27 cellular contexts compared by ENCODE assay signal in the genomic region with DNA sequence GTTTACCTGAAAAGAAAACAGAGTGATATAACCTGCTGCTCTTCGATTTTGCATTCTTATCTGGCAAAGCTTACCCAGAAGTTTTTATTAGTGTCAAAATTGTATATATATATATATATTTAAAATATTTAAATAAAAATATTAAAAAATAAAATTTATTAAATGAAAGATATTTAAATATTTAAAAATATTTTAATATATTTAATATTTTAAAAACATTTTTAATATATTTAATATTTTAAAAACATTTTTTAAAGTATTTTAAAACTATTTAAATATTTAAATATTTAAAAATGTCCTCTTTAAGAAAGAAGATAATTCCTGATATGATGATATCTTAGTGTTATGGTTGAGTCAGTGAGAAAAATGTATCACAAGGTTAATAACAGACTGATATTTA.
"Had no signal": no experiment of that assay in that cellular context is flagged by ENCODE, and none has a peak within 500 bp of the region (broad histone marks: within the 10 kb centered on the region; RNA-seq: fewer than 3 reads in every experiment).

No MANE protein-coding gene starts in this region.

- H3K27me3 Mint-ChIP-seq: naive B cell; progenitor cell of endocrine pancreas; stimulated activated naive B cell treated with anti-CD40 and anti-IgM and Interleukin-4, amounts not matched to agents 10 μg/mL and 1 μg/mL and 100 μg/mL, for 72 hours had no signal

- H3K4me2 ChIP-seq: neural progenitor cell had no signal

- H3K27ac Mint-ChIP-seq: mesothelial cell of epicardium; naive B cell; natural killer cell; nephron progenitor cell; neural progenitor cell; progenitor cell of endocrine pancreas; stimulated activated naive B cell treated with anti-CD40 and anti-IgM and Interleukin-4, amounts not matched to agents 10 μg/mL and 1 μg/mL and 100 μg/mL, for 72 hours had no signal

- H3K4me1 ChIP-seq: left ventricle myocardium inferior, neural progenitor cell, right atrium auricular region, right lobe of liver, stomach, testis, thyroid gland, transverse colon, upper lobe of right lung had no signal

- H3K27me3 ChIP-seq: neural progenitor cell, neutrophil, right atrium auricular region, right lobe of liver, stomach, testis, thyroid gland, transverse colon, upper lobe of right lung had no signal

- H3K9me3 Mint-ChIP-seq: mesothelial cell of epicardium; nephron progenitor cell; neural progenitor cell; stimulated activated naive B cell treated with anti-CD40 and anti-IgM and Interleukin-4, amounts not matched to agents 10 μg/mL and 1 μg/mL and 100 μg/mL, for 72 hours had no signal

- H3K9ac ChIP-seq: neural progenitor cell had no signal

- H3K4me3 Mint-ChIP-seq: mesothelial cell of epicardium; naive B cell; natural killer cell; nephron progenitor cell; neural progenitor cell; stimulated activated naive B cell treated with anti-CD40 and anti-IgM and Interleukin-4, amounts not matched to agents 10 μg/mL and 1 μg/mL and 100 μg/mL, for 72 hours had no signal

- FAIRE-seq: islet of Langerhans, urothelium cell line had no signal

- H3K4me3 ChIP-seq: left ventricle myocardium inferior, lung, neural progenitor cell, right atrium auricular region, right lobe of liver, stomach, testis, thyroid gland, transverse colon, upper lobe of right lung had no signal

- ATAC-seq: natural killer cell; right lobe of liver; stimulated activated naive B cell treated with anti-CD40 and anti-IgM and Interleukin-4, amounts not matched to agents 10 μg/mL and 1 μg/mL and 100 μg/mL, for 72 hours; stimulated activated naive CD8-positive, alpha-beta T cell treated with anti-CD3 and anti-CD28 coated beads, Interleukin-15, Interleukin-2, amounts not matched to agents 100 U/mL and 50 U/mL, for 24 hours; upper lobe of right lung had no signal

- H3K4me1 Mint-ChIP-seq: naive B cell; natural killer cell; nephron progenitor cell; neural progenitor cell; stimulated activated naive B cell treated with anti-CD40 and anti-IgM and Interleukin-4, amounts not matched to agents 10 μg/mL and 1 μg/mL and 100 μg/mL, for 72 hours had no signal

- DNase-seq: hippocampal formation; left ventricle myocardium inferior; mesendoderm; naive B cell; natural killer cell; nephron progenitor cell; occipital lobe; right lobe of liver; stimulated activated CD4-positive, alpha-beta T cell treated with anti-CD3 and anti-CD28 coated beads, Interleukin-12 subunit alpha, Interleukin-12 subunit beta, amount 100 ng/mL, for 4 hours; stimulated activated CD4-positive, alpha-beta T cell treated with anti-CD3 and anti-CD28 coated beads, Interleukin-15, amount 100 ng/mL, for 24 hours; stimulated activated CD4-positive, alpha-beta T cell treated with anti-CD3 and anti-CD28 coated beads, Interleukin-2, amount 100 ng/mL, for 24 hours; stimulated activated CD4-positive, alpha-beta T cell treated with anti-CD3 and anti-CD28 coated beads, Interleukin-4, amount 100 ng/mL, for 1 hour; stimulated activated naive B cell treated with anti-CD40 and anti-IgM and Interleukin-4, amounts not matched to agents 10 μg/mL and 1 μg/mL and 100 μg/mL, for 72 hours; stimulated activated naive CD8-positive, alpha-beta T cell treated with anti-CD3 and anti-CD28 coated beads, Interleukin-15, Interleukin-2, amounts not matched to agents 100 U/mL and 50 U/mL, for 24 hours; stomach; testis; thyroid gland; transverse colon; upper lobe of right lung had no signal

- H3K36me3 Mint-ChIP-seq: mesothelial cell of epicardium; naive B cell; natural killer cell; neural progenitor cell; stimulated activated naive B cell treated with anti-CD40 and anti-IgM and Interleukin-4, amounts not matched to agents 10 μg/mL and 1 μg/mL and 100 μg/mL, for 72 hours had no signal

- H3K36me3 ChIP-seq: left ventricle myocardium inferior, neural progenitor cell, neutrophil, right atrium auricular region, right lobe of liver, stomach, thyroid gland, transverse colon, upper lobe of right lung had no signal

- H3K27ac ChIP-seq: left ventricle myocardium inferior, neural progenitor cell, neutrophil, right atrium auricular region, right lobe of liver, stomach, testis, thyroid gland, transverse colon, upper lobe of right lung had no signal

- H3K9me3 ChIP-seq: left ventricle myocardium inferior, neutrophil, right atrium auricular region, right lobe of liver, stomach, testis, thyroid gland, transverse colon, upper lobe of right lung had no signal
